In genomic region chr12:40980346-40981005, GRCh38 we compare ENCODE assay signal across 30 cellular contexts.
DNase-seq lines count a peak whose midpoint lies in the region; ATAC-seq, FAIRE-seq and TF ChIP-seq lines count a peak whose summit lies in the region.
"Had no signal": no experiment of that assay in that cellular context is flagged by ENCODE, and none has a peak within 500 bp of the region (broad histone marks: within the 10 kb centered on the region; RNA-seq: fewer than 3 reads in every experiment).

No MANE protein-coding gene starts in this region.

- no peak overlapping the region for H2AFZ ChIP-seq in mesenchymal stem cell (ENCODE audit: low read depth, low read length)

- H3K27me3 ChIP-seq in bronchial epithelial cell (ENCODE audit: control insufficient read depth, insufficient read depth, low read length) (no peaks in the 10 kb centered on the region), mesenchymal stem cell (ENCODE audit: control insufficient read depth in 1 of 2, insufficient read depth in 1 of 2, low read length in 2 of 2) (no peaks in the 10 kb centered on the region), body of pancreas (no peaks in the 10 kb centered on the region), prostate gland (replicated peaks; ENCODE audit: insufficient read depth) (no peaks in the 10 kb centered on the region)
- H3K27me3 ChIP-seq: BLaER1, heart left ventricle, MG63, neutrophil had no signal

- intact Hi-C loops in body of pancreas (cut with DNase I) (no loop called here), prostate gland (cut with DNase I) (no loop called here)

- H4K8ac ChIP-seq in mesenchymal stem cell (ENCODE audit: low read length) = no peak overlapping the region

- no peak overlapping the region for H2BK15ac ChIP-seq in mesenchymal stem cell (ENCODE audit: low read depth, poor library complexity, severe bottlenecking)

- H3K23ac ChIP-seq in mesenchymal stem cell (ENCODE audit: low read length in 2 of 2) = no peak overlapping the region

- TF ChIP-seq POLR2A in body of pancreas (IDR thresholded peaks at IDR 0.05) (no peak), prostate gland (IDR thresholded peaks at IDR 0.05) (no peak)

- no peak overlapping the region for H3K4me2 ChIP-seq in mesenchymal stem cell (ENCODE audit: low read length, poor library complexity, severe bottlenecking)
- H3K4me2 ChIP-seq: BLaER1 had no signal

- no peak for FAIRE-seq in bronchial epithelial cell (lab: Jason Lieb, UNC)
- FAIRE-seq: H54 had no signal

- H3K36me3 ChIP-seq in bronchial epithelial cell (ENCODE audit: control insufficient read depth, insufficient read depth, low read length) (no peaks in the 10 kb centered on the region), mesenchymal stem cell (ENCODE audit: control insufficient read depth in 1 of 2, insufficient read depth in 2 of 2, low read depth in 1 of 2, low read length in 2 of 2) (no peaks in the 10 kb centered on the region), body of pancreas (replicated peaks in 1 of 2; ENCODE audit: insufficient read depth in 1 of 2, low read depth in 2 of 2) (no peaks in the 10 kb centered on the region), prostate gland (no peaks in the 10 kb centered on the region)
- H3K36me3 ChIP-seq: BLaER1, heart left ventricle, MG63, neutrophil, thoracic aorta had no signal

- H3K9me3 ChIP-seq in mesenchymal stem cell (ENCODE audit: control insufficient read depth, low read length) (peaks cover 11% of the 10 kb centered on the region), body of pancreas (no peaks in the 10 kb centered on the region), prostate gland (no peaks in the 10 kb centered on the region)
- H3K9me3 ChIP-seq: BLaER1, MG63, neutrophil, psoas muscle had no signal

- no peak for ATAC-seq in body of pancreas
- ATAC-seq: activated CD4-positive, alpha-beta T cell treated with anti-CD3 and anti-CD28 coated beads for 36 hours; activated CD8-positive, alpha-beta T cell treated with anti-CD3 and anti-CD28 coated beads, Interleukin-2, amount 10 ng/mL, durations not matched to agents 7 days and 5 days; heart left ventricle; left colon; psoas muscle had no signal

- H2BK5ac ChIP-seq in mesenchymal stem cell (ENCODE audit: low read depth, low read length, poor library complexity, severe bottlenecking) = no peak overlapping the region

- H2BK12ac ChIP-seq in mesenchymal stem cell (ENCODE audit: low read length in 2 of 2) = no peak overlapping the region

- H3K4me3 ChIP-seq in bronchial epithelial cell (ENCODE audit: low read depth, low read length) (no peak overlapping the region), mesenchymal stem cell (ENCODE audit: insufficient read depth in 1 of 2, low read depth in 1 of 2, low read length in 2 of 2) (no peak overlapping the region), body of pancreas (no peak overlapping the region), prostate gland (no peak overlapping the region)
- H3K4me3 ChIP-seq: BLaER1, heart left ventricle, MG63, psoas muscle, SK-N-MC, thoracic aorta had no signal

- no peak overlapping the region for H3K4ac ChIP-seq in mesenchymal stem cell (ENCODE audit: low read depth in 1 of 2, low read length in 2 of 2)

- DNase-seq in Ammon's horn (ENCODE audit: low spot score) (peak; percentile 64), NCI-H187 treated with DMSO at 0.1 percent for 48 hours (lab: John Stamatoyannopoulos, UW) (peak; percentile 43), bronchial epithelial cell (ENCODE audit: low read depth) (peak; percentile 33), mesenchymal stem cell (no peak), body of pancreas (no peak), ecto neural progenitor cell (ENCODE audit: low spot score) (no peak), prostate gland (ENCODE audit: low spot score) (no peak), occipital lobe (lab: John Stamatoyannopoulos, UW) (no peak)
- DNase-seq: ACHN; activated CD4-positive, alpha-beta T cell treated with anti-CD3 and anti-CD28 coated beads for 36 hours; activated CD8-positive, alpha-beta T cell treated with anti-CD3 and anti-CD28 coated beads, Interleukin-2, amount 10 ng/mL, durations not matched to agents 7 days and 5 days; activated effector memory CD4-positive, alpha-beta T cell treated with anti-CD3 and anti-CD28 coated beads, Interleukin-2, amount 50 U/mL, for 16 hours; activated naive CD8-positive, alpha-beta T cell treated with anti-CD3 and anti-CD28 coated beads, Interleukin-2, amount 10 ng/mL, durations not matched to agents 7 days and 5 days; activated T-cell treated with anti-CD3 and anti-CD28 coated beads for 4 hours; DMS53; effector CD4-positive, alpha-beta T cell; GDM1; heart left ventricle; left colon; MG63; NCI-H446 treated with DMSO at 0.1 percent for 48 hours; psoas muscle; stimulated activated naive CD4-positive, alpha-beta T cell; T-helper 2 cell had no signal

- H2AK5ac ChIP-seq in mesenchymal stem cell (ENCODE audit: low read length, severe bottlenecking) = no peak overlapping the region

- H3K27ac ChIP-seq in mesenchymal stem cell (ENCODE audit: low read length, poor library complexity, severe bottlenecking) = peak overlapping the region; percentile 53
- no peak overlapping the region for H3K27ac ChIP-seq in body of pancreas
- H3K27ac ChIP-seq in prostate gland = no peak overlapping the region
- H3K27ac ChIP-seq: BLaER1, heart left ventricle, neutrophil, psoas muscle, RWPE1, SK-N-MC, thoracic aorta had no signal

- H3K14ac ChIP-seq in mesenchymal stem cell (ENCODE audit: low read length in 2 of 2) = no peak overlapping the region

- no peak overlapping the region for H2BK120ac ChIP-seq in mesenchymal stem cell (ENCODE audit: low read depth, low read length)

- no peak overlapping the region for H3K18ac ChIP-seq in mesenchymal stem cell (ENCODE audit: low read depth in 1 of 2, low read length in 2 of 2)

- H3K4me1 ChIP-seq in mesenchymal stem cell (ENCODE audit: control insufficient read depth, insufficient read depth, low read depth, low read length) (peaks cover 3% of the 10 kb centered on the region), body of pancreas (no peaks in the 10 kb centered on the region), prostate gland (replicated peaks) (no peaks in the 10 kb centered on the region)
- H3K4me1 ChIP-seq: BLaER1, heart left ventricle, psoas muscle had no signal

- no peak overlapping the region for H4K91ac ChIP-seq in mesenchymal stem cell (ENCODE audit: low read length)

- no peak overlapping the region for H3K9ac ChIP-seq in mesenchymal stem cell (ENCODE audit: low read length)
- H3K9ac ChIP-seq: BLaER1 had no signal

- no peak for TF ChIP-seq CTCF in bronchial epithelial cell (IDR thresholded peaks at IDR 0.05; ENCODE audit: insufficient read depth, low read length, severe bottlenecking)
- no peak for TF ChIP-seq CTCF in body of pancreas (IDR thresholded peaks at IDR 0.05)
- TF ChIP-seq CTCF in prostate gland (IDR thresholded peaks at IDR 0.05) = no peak

- H3K79me1 ChIP-seq in mesenchymal stem cell (replicated peaks; ENCODE audit: low read length, poor library complexity, severe bottlenecking) = no peaks in the 10 kb centered on the region

- no CpG with 5 or more reads among the region's 1 CpG for WGBS in mesenchymal stem cell
- WGBS in body of pancreas, 2 donors = 66 to 86% methylated on average over 1 of the region's 1 CpG
- WGBS in prostate gland = 78% methylated on average over 1 of the region's 1 CpG

Comparison
In these comparisons a context has a peak if more than half of its experiments do, and no peak if none do; other contexts are left out.
1. DNase-seq: peak in Ammon's horn (single experiment), NCI-H187 treated with DMSO at 0.1 percent for 48 hours (single experiment) and bronchial epithelial cell (single experiment); none in mesenchymal stem cell (single experiment), body of pancreas (0 of 4), ecto neural progenitor cell (single experiment), prostate gland (single experiment) and occipital lobe (single experiment).